Comparison of ENCODE assay signal across 28 cellular contexts in the genomic region with DNA sequence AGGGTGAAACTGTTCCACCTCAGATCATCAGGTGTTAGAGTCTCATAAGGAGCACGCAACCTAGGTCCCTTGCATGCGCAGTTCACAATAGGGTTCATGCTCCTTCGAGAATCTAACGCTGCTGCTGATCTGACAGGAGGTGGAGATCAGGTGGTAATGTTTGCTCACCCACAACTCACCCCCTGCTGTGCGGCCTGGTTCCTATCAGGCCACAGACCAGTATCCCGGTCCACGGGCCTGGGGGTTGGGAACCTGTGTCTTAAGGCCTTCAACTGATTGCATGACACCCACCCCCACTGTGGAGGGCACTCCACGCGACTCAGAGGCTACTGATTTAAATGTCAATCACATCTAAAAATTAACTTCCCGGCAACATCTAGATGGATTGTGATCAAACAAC.
"Had no signal": no experiment of that assay in that cellular context is flagged by ENCODE, and none has a peak within 500 bp of the region (broad histone marks: within the 10 kb centered on the region; RNA-seq: fewer than 3 reads in every experiment).

No MANE protein-coding gene starts in this region.

- FAIRE-seq: astrocyte, colon, frontal cortex had no signal

- H3K27me3 ChIP-seq: breast epithelium, tibial nerve had no signal

- H3K4me3 ChIP-seq: breast epithelium, left ventricle myocardium inferior, tibial nerve had no signal

- H3K4me1 Mint-ChIP-seq: activated CD4-positive, alpha-beta memory T cell treated with anti-CD3 and anti-CD28 coated beads, Interleukin-2, amount 10 ng/mL, durations not matched to agents 7 days and 5 days; activated CD4-positive, alpha-beta T cell treated with anti-CD3 and anti-CD28 coated beads, Interleukin-2, amount 10 ng/mL, durations not matched to agents 7 days and 5 days; activated naive CD4-positive, alpha-beta T cell treated with anti-CD3 and anti-CD28 coated beads, Interleukin-2, amount 10 ng/mL, durations not matched to agents 7 days and 5 days; central memory CD8-positive, alpha-beta T cell; naive thymus-derived CD4-positive, alpha-beta T cell; T-helper 17 cell had no signal

- ATAC-seq: naive thymus-derived CD4-positive, alpha-beta T cell; T-helper 17 cell; WTC11 had no signal

- H3K27ac ChIP-seq: breast epithelium, left ventricle myocardium inferior, parathyroid adenoma, tibial nerve had no signal

- H3K27ac Mint-ChIP-seq: activated CD4-positive, alpha-beta memory T cell treated with anti-CD3 and anti-CD28 coated beads, Interleukin-2, amount 10 ng/mL, durations not matched to agents 7 days and 5 days; activated CD4-positive, alpha-beta T cell treated with anti-CD3 and anti-CD28 coated beads, Interleukin-2, amount 10 ng/mL, durations not matched to agents 7 days and 5 days; activated naive CD4-positive, alpha-beta T cell treated with anti-CD3 and anti-CD28 coated beads, Interleukin-2, amount 10 ng/mL, durations not matched to agents 7 days and 5 days; activated T-cell treated with anti-CD3 and anti-CD28 coated beads, Interleukin-2, amount 50 U/mL, for 24 hours; mesothelial cell of epicardium; naive thymus-derived CD4-positive, alpha-beta T cell; T-helper 17 cell; WTC11 had no signal

- DNase-seq: activated CD4-positive, alpha-beta memory T cell treated with anti-CD3 and anti-CD28 coated beads, Interleukin-2, amount 10 ng/mL, durations not matched to agents 7 days and 5 days; activated CD4-positive, alpha-beta T cell treated with anti-CD3 and anti-CD28 coated beads for 1 hour; activated CD4-positive, alpha-beta T cell treated with anti-CD3 and anti-CD28 coated beads, Interleukin-2, amount 10 ng/mL, durations not matched to agents 7 days and 5 days; activated CD8-positive, alpha-beta memory T cell treated with anti-CD3 and anti-CD28 coated beads, Interleukin-2, amount 50 U/mL, for 48 hours; activated gamma-delta T cell; activated naive CD4-positive, alpha-beta T cell treated with anti-CD3 and anti-CD28 coated beads, Interleukin-2, amount 10 ng/mL, durations not matched to agents 7 days and 5 days; activated T-cell treated with anti-CD3 and anti-CD28 coated beads, Interleukin-2, amount 50 U/mL, for 24 hours; amniotic stem cell; dermis blood vessel endothelial cell; effector CD8-positive, alpha-beta T cell; left ventricle myocardium inferior; mammary epithelial cell; naive thymus-derived CD4-positive, alpha-beta T cell; occipital lobe; stimulated activated CD4-positive, alpha-beta T cell treated with anti-CD3 and anti-CD28 coated beads, Interleukin-2, amount 100 ng/mL, for 48 hours; stimulated activated naive CD4-positive, alpha-beta T cell treated with Interleukin-2 at 50 U/mL for 16 hours; T-helper 17 cell; T1000 had no signal

- H3K4me1 ChIP-seq: breast epithelium, left ventricle myocardium inferior, parathyroid adenoma had no signal

- H3K4me3 Mint-ChIP-seq: activated CD4-positive, alpha-beta memory T cell treated with anti-CD3 and anti-CD28 coated beads, Interleukin-2, amount 10 ng/mL, durations not matched to agents 7 days and 5 days; activated CD4-positive, alpha-beta T cell treated with anti-CD3 and anti-CD28 coated beads, Interleukin-2, amount 10 ng/mL, durations not matched to agents 7 days and 5 days; activated naive CD4-positive, alpha-beta T cell treated with anti-CD3 and anti-CD28 coated beads, Interleukin-2, amount 10 ng/mL, durations not matched to agents 7 days and 5 days; activated T-cell treated with anti-CD3 and anti-CD28 coated beads, Interleukin-2, amount 50 U/mL, for 24 hours; central memory CD8-positive, alpha-beta T cell; mesothelial cell of epicardium; naive thymus-derived CD4-positive, alpha-beta T cell; neural crest cell; T-helper 17 cell; WTC11 had no signal

- H3K9me3 Mint-ChIP-seq: activated CD4-positive, alpha-beta memory T cell treated with anti-CD3 and anti-CD28 coated beads, Interleukin-2, amount 10 ng/mL, durations not matched to agents 7 days and 5 days; activated CD4-positive, alpha-beta T cell treated with anti-CD3 and anti-CD28 coated beads, Interleukin-2, amount 10 ng/mL, durations not matched to agents 7 days and 5 days; activated naive CD4-positive, alpha-beta T cell treated with anti-CD3 and anti-CD28 coated beads, Interleukin-2, amount 10 ng/mL, durations not matched to agents 7 days and 5 days; activated T-cell treated with anti-CD3 and anti-CD28 coated beads, Interleukin-2, amount 50 U/mL, for 24 hours; central memory CD8-positive, alpha-beta T cell; mesothelial cell of epicardium; neural crest cell; WTC11 had no signal

- H3K9me3 ChIP-seq: breast epithelium, left ventricle myocardium inferior, tibial nerve had no signal

- H3K27me3 Mint-ChIP-seq: activated CD4-positive, alpha-beta memory T cell treated with anti-CD3 and anti-CD28 coated beads, Interleukin-2, amount 10 ng/mL, durations not matched to agents 7 days and 5 days; activated CD4-positive, alpha-beta T cell treated with anti-CD3 and anti-CD28 coated beads, Interleukin-2, amount 10 ng/mL, durations not matched to agents 7 days and 5 days; activated naive CD4-positive, alpha-beta T cell treated with anti-CD3 and anti-CD28 coated beads, Interleukin-2, amount 10 ng/mL, durations not matched to agents 7 days and 5 days had no signal

- H3K36me3 Mint-ChIP-seq: activated naive CD4-positive, alpha-beta T cell treated with anti-CD3 and anti-CD28 coated beads, Interleukin-2, amount 10 ng/mL, durations not matched to agents 7 days and 5 days; mesothelial cell of epicardium; naive thymus-derived CD4-positive, alpha-beta T cell; WTC11 had no signal

- H3K36me3 ChIP-seq: breast epithelium, left ventricle myocardium inferior, tibial nerve had no signal
